Comparison of ENCODE assay signal across 27 cellular contexts in the genomic region with DNA sequence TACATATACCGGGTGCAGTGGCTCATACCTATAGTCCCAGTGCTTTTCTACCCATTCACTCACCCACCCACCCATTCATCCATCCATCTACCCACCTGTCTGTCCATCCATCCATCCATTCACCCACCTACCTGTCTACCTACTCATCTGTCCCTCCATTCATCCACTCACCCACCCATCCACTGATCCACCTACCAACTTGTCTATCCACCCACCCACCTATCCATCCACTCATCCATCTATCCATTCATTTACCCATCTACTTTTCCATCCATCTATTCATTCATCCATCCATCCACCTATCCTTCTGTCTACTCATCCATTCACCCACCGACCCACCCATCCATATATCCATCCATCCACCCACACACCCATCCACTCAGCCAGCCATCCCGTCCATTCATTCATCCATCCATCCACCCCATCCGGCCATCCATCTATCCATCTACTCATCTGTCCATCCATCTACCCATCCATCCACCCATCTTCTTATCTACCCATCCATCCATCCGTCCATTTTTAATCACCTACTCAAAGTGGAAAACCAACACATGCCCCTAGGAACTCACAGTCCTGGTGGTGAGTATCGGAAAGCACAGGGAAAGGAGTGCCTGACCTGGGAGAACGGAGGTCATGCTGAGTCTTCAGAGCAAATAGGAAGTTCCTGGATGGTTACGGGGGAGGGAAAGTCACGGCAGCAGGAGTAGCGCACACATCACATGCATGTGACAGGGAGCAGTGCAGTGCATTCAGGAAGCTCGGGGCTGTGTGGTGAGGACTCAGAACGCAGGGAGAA. TPM values are rescaled to one million over a fixed set of nuclear protein-coding genes. Genes with fewer than 3 reads are reported as not detected.
DNase-seq lines count a peak whose midpoint lies in the region; ATAC-seq, FAIRE-seq and TF ChIP-seq lines count a peak whose summit lies in the region.
"Had no signal": no experiment of that assay in that cellular context is flagged by ENCODE, and none has a peak within 500 bp of the region (broad histone marks: within the 10 kb centered on the region; RNA-seq: fewer than 3 reads in every experiment).

No MANE protein-coding gene starts in this region.

- H2BK15ac ChIP-seq in H1 (ENCODE audit: low read length), result no peak overlapping the region

- H3K23ac ChIP-seq in H1 (ENCODE audit: insufficient read length), result no peak overlapping the region

- no peaks in the 10 kb centered on the region for H3K79me2 ChIP-seq in H1 (ENCODE audit: control insufficient read depth in 1 of 2, insufficient read depth in 2 of 2, low read length in 2 of 2)

- H3K9ac ChIP-seq in H1 (replicated peaks in 1 of 4; ENCODE audit: extremely low read depth in 1 of 4, low read depth in 3 of 4, low read length in 3 of 4), result no peak overlapping the region

- no peak overlapping the region for H3K4me3 ChIP-seq in H1 (ENCODE audit: extremely low read depth in 1 of 4, insufficient read depth in 2 of 4, low read depth in 3 of 4, low read length in 4 of 4)
- H3K4me3 ChIP-seq: SK-N-MC had no signal

- no peak overlapping the region for H3K4me2 ChIP-seq in H1 (ENCODE audit: insufficient read depth in 1 of 2, low read depth in 2 of 2, low read length in 2 of 2)

- no peak overlapping the region for H4K8ac ChIP-seq in H1 (ENCODE audit: extremely low read depth, insufficient read depth, low read length)

- H3K4ac ChIP-seq in H1 (replicated peaks; ENCODE audit: insufficient read length, low read depth, low read length), result no peak overlapping the region

- no peak for TF ChIP-seq EP300 in H1 (IDR thresholded peaks at IDR 0.05; ENCODE audit: borderline replicate concordance in 1 of 2, low read depth in 2 of 2, low read length in 2 of 2)

- no peak overlapping the region for H2AK5ac ChIP-seq in H1 (ENCODE audit: low read depth, low read length)

- peaks cover 10 to 16% of the 10 kb centered on the region in 2 experiments for H3K9me3 ChIP-seq in H1 (ENCODE audit: insufficient read depth in 2 of 2, low read depth in 1 of 2, low read length in 1 of 2)
- H3K9me3 ChIP-seq: Caco-2 had no signal

- no peak overlapping the region for H2BK20ac ChIP-seq in H1 (ENCODE audit: low read length)

- H3K4me1 Mint-ChIP-seq in activated naive CD8-positive, alpha-beta T cell treated with anti-CD3 and anti-CD28 coated beads, Interleukin-2, amount 10 ng/mL, durations not matched to agents 7 days and 5 days, result no peaks in the 10 kb centered on the region
- H3K4me1 Mint-ChIP-seq in activated naive CD8-positive, alpha-beta T cell treated with anti-CD3 and anti-CD28 coated beads for 36 hours, result no peaks in the 10 kb centered on the region
- H3K4me1 Mint-ChIP-seq: CD4-positive, CD25-positive, alpha-beta regulatory T cell had no signal

- no peak for DNase-seq in activated naive CD8-positive, alpha-beta T cell treated with anti-CD3 and anti-CD28 coated beads, Interleukin-2, amount 10 ng/mL, durations not matched to agents 7 days and 5 days
- DNase-seq in activated naive CD8-positive, alpha-beta T cell treated with anti-CD3 and anti-CD28 coated beads for 36 hours, result no peak
- no peak for DNase-seq in HTR-8/SVneo (ENCODE audit: insufficient read length, low spot score)
- no peak for DNase-seq in H1 (ENCODE audit: low read depth in 1 of 2, low spot score in 2 of 2)
- DNase-seq in activated CD4-positive, CD25-positive, alpha-beta regulatory T cell treated with anti-CD3 and anti-CD28 coated beads, Interleukin-2, amount 50 U/mL, for 72 hours, result no peak
- DNase-seq in SKM-1 treated with dmso at 0.1 percent for 144 hours (lab: John Stamatoyannopoulos, UW; ENCODE audit: unreplicated experiment), result no peak
- DNase-seq: Caco-2; CD4-positive, CD25-positive, alpha-beta regulatory T cell; DMS153; GOT3; KBM-7; NCI-H1105; NCI-H146; NCI-H2029 treated with DMSO at 0.1 percent for 48 hours; NCI-H226; NCI-H524; NCI-H774; NK-92 treated with Interleukin-12 subunit alpha and Interleukin-12 subunit beta, amount 100 ng/mL, for 24 hours; SHP77 treated with DMSO at 0.1 percent for 48 hours had no signal

- TF ChIP-seq RAD21 in H1 (IDR thresholded peaks at IDR 0.05 in 1 of 2, conservative IDR thresholded peaks at IDR 0.05 in 1 of 2; ENCODE audit: low read depth in 2 of 2, low read length in 2 of 2), result no peak

- peak; percentile 36 for FAIRE-seq in HTR-8/SVneo (lab: Jason Lieb, UNC)
- FAIRE-seq in H1 (lab: Jason Lieb, UNC), result no peak
- FAIRE-seq: A204.1, GM12892, GM18507 had no signal

- H4K5ac ChIP-seq in H1 (ENCODE audit: insufficient read length, low read depth, low read length), result no peak overlapping the region

- H3K56ac ChIP-seq in H1 (replicated peaks; ENCODE audit: insufficient read length, low read depth, low read length), result peak overlapping the region; percentile 77

- peak overlapping the region; percentile 49 for H3K27ac Mint-ChIP-seq in activated naive CD8-positive, alpha-beta T cell treated with anti-CD3 and anti-CD28 coated beads, Interleukin-2, amount 10 ng/mL, durations not matched to agents 7 days and 5 days
- H3K27ac Mint-ChIP-seq in activated naive CD8-positive, alpha-beta T cell treated with anti-CD3 and anti-CD28 coated beads for 36 hours, result no peak overlapping the region
- H3K27ac Mint-ChIP-seq: CD4-positive, CD25-positive, alpha-beta regulatory T cell had no signal

- no peaks in the 10 kb centered on the region for H3K27me3 Mint-ChIP-seq in activated naive CD8-positive, alpha-beta T cell treated with anti-CD3 and anti-CD28 coated beads, Interleukin-2, amount 10 ng/mL, durations not matched to agents 7 days and 5 days
- no peaks in the 10 kb centered on the region for H3K27me3 Mint-ChIP-seq in activated naive CD8-positive, alpha-beta T cell treated with anti-CD3 and anti-CD28 coated beads for 36 hours
- H3K27me3 Mint-ChIP-seq: CD4-positive, CD25-positive, alpha-beta regulatory T cell had no signal

- no peaks in the 10 kb centered on the region for H3K27me3 ChIP-seq in H1 (replicated peaks in 1 of 4; ENCODE audit: control insufficient read depth in 3 of 4, extremely low read depth in 1 of 4, insufficient read depth in 3 of 4, low read length in 3 of 4)

- H3K4me3 Mint-ChIP-seq in activated naive CD8-positive, alpha-beta T cell treated with anti-CD3 and anti-CD28 coated beads, Interleukin-2, amount 10 ng/mL, durations not matched to agents 7 days and 5 days, result no peak overlapping the region
- no peak overlapping the region for H3K4me3 Mint-ChIP-seq in activated naive CD8-positive, alpha-beta T cell treated with anti-CD3 and anti-CD28 coated beads for 36 hours
- H3K4me3 Mint-ChIP-seq: CD4-positive, CD25-positive, alpha-beta regulatory T cell had no signal

- no peak for TF ChIP-seq POLR2A in H1 (IDR thresholded peaks at IDR 0.05; ENCODE audit: control extremely low read depth in 1 of 2, low read depth in 2 of 2, low read length in 2 of 2)

- CTCF ChIA-PET in H1 (lab: Charles Lee; ENCODE audit: partially characterized antibody), result interaction anchor here (0.9 to 1.1 kb wide), 2 partner anchors 9 to 19 kb away, joined by 3 to 4 read pairs; no protein-coding TSS in a partner anchor

- H2BK5ac ChIP-seq in H1 (ENCODE audit: low read depth, low read length), result no peak overlapping the region

- H2BK12ac ChIP-seq in H1 (ENCODE audit: low read depth, low read length), result no peak overlapping the region

- H3K36me3 Mint-ChIP-seq in activated naive CD8-positive, alpha-beta T cell treated with anti-CD3 and anti-CD28 coated beads, Interleukin-2, amount 10 ng/mL, durations not matched to agents 7 days and 5 days, result peaks cover 31% of the 10 kb centered on the region
- peaks cover 43% of the 10 kb centered on the region for H3K36me3 Mint-ChIP-seq in activated naive CD8-positive, alpha-beta T cell treated with anti-CD3 and anti-CD28 coated beads for 36 hours

- no peaks in the 10 kb centered on the region for H3K4me1 ChIP-seq in H1 (replicated peaks in 1 of 4; ENCODE audit: control insufficient read depth in 3 of 4, insufficient read depth in 4 of 4, low read length in 3 of 4)
- H3K4me1 ChIP-seq: Caco-2 had no signal

- TF ChIP-seq CTCF in H1 (IDR thresholded peaks at IDR 0.05; ENCODE audit: control extremely low read depth in 1 of 3, insufficient read depth in 1 of 3, low read depth in 1 of 3, low read length in 3 of 3), result no peak

- no peak overlapping the region for H2BK120ac ChIP-seq in H1 (replicated peaks; ENCODE audit: low read depth, low read length)

- H3K9me3 Mint-ChIP-seq in activated naive CD8-positive, alpha-beta T cell treated with anti-CD3 and anti-CD28 coated beads, Interleukin-2, amount 10 ng/mL, durations not matched to agents 7 days and 5 days, result peaks cover 6% of the 10 kb centered on the region
- H3K9me3 Mint-ChIP-seq in activated naive CD8-positive, alpha-beta T cell treated with anti-CD3 and anti-CD28 coated beads for 36 hours, result peaks cover 9% of the 10 kb centered on the region

- H3K79me1 ChIP-seq in H1 (ENCODE audit: low read depth, low read length), result no peaks in the 10 kb centered on the region

- H3K14ac ChIP-seq in H1 (ENCODE audit: insufficient read length), result no peak overlapping the region

- peaks cover 5% of the 10 kb centered on the region; the same call in 1 of the 2 replicates for H3K23me2 ChIP-seq in H1 (ENCODE audit: low read depth, low read length)

- POLR2A ChIA-PET in activated naive CD8-positive, alpha-beta T cell treated with anti-CD3 and anti-CD28 coated beads, Interleukin-2, amount 10 ng/mL, durations not matched to agents 7 days and 5 days (lab: Charles Lee), result no interaction called here
- POLR2A ChIA-PET in H1 (lab: Charles Lee; ENCODE audit: partially characterized antibody), result interaction anchor here (1.7 kb wide), 1 partner anchor 9 kb away, joined by 8 read pairs; no protein-coding TSS in a partner anchor

- H2AFZ ChIP-seq in H1 (ENCODE audit: low read length), result no peak overlapping the region

- peaks cover 0 to 4% of the 10 kb centered on the region in 2 experiments for H4K20me1 ChIP-seq in H1 (replicated peaks in 1 of 2; ENCODE audit: control insufficient read depth in 1 of 2, insufficient read depth in 2 of 2, low read length in 2 of 2)

- no peak overlapping the region for H3K27ac ChIP-seq in H1 (ENCODE audit: low read depth, low read length)
- H3K27ac ChIP-seq: RWPE1, SK-N-MC had no signal

- ATAC-seq in activated naive CD8-positive, alpha-beta T cell treated with anti-CD3 and anti-CD28 coated beads, Interleukin-2, amount 10 ng/mL, durations not matched to agents 7 days and 5 days (ENCODE audit: low read depth), result no peak
- ATAC-seq in HG02588 (IDR thresholded peaks at IDR 0.05; ENCODE audit: unreplicated experiment) (no peak), GM18498 (IDR thresholded peaks at IDR 0.05; ENCODE audit: unreplicated experiment) (no peak)
- ATAC-seq: HCT116 had no signal

- H3K36me3 ChIP-seq in H1 (ENCODE audit: control insufficient read depth in 2 of 4, insufficient read depth in 4 of 4, low read length in 3 of 4), result peaks cover 2 to 35% (median 25%) of the 10 kb centered on the region in 4 experiments; a peak in 6 of 8 replicates

- WGBS in H1 (ENCODE audit: extremely low coverage in 1 of 2, insufficient coverage in 1 of 2, insufficient read length in 1 of 2, insufficient replicate concordance in 2 of 2, low coverage in 1 of 2, low lambda C conversion rate in 2 of 2, missing lambda C conversion rate in 1 of 2), 2 experiments, result 83% methylated on average over 12 of the region's 12 CpGs; no CpG with 5 or more reads in 1 of the 2 experiments

- no peak overlapping the region for H3K18ac ChIP-seq in H1 (ENCODE audit: extremely low read depth, low read length)

- H4K91ac ChIP-seq in H1 (replicated peaks; ENCODE audit: insufficient read length, low read length), result no peak overlapping the region

RNA-seq across cellular contexts. Expression of gene DDX51, which starts 20.0 kb away (rescaled TPM):
- total RNA-seq in activated naive CD8-positive, alpha-beta T cell treated with anti-CD3 and anti-CD28 coated beads, Interleukin-2, amount 10 ng/mL, durations not matched to agents 7 days and 5 days, result 10 to 100 TPM; 31.9 to 33.5 TPM
- 10 to 100 TPM; 32.4 to 34.8 TPM for total RNA-seq in activated naive CD8-positive, alpha-beta T cell treated with anti-CD3 and anti-CD28 coated beads for 36 hours
- total RNA-seq in H1 (2021; fragmentation: NEBNext Ultra II Directional; extraction: Animal tissue kit (Norgen Biotek cat#: 25700)), result 24.4 and 25.3 TPM in 2 replicates
- 11.2 and 19.5 TPM in 2 replicates for polyA plus RNA-seq in H1 (2011; rRNA removed)
- 23.8 TPM for polyA plus RNA-seq in H1 (2011; cell fraction: cytosol; rRNA removed)
- polyA plus RNA-seq in H1 (2011; cell fraction: nucleus; rRNA removed), result 65.2 TPM
- 25.8 to 31.0 TPM (median 27.9 TPM) in 4 replicates for polyA plus RNA-seq in H1 (2012, experiment 1 of 2)
- 11.4 TPM for polyA plus RNA-seq in H1 (2012, experiment 2 of 2)
- polyA plus RNA-seq in H1 (2013, experiment 1 of 2), result 11.4 TPM
- 9.4 TPM for polyA plus RNA-seq in H1 (2013, experiment 2 of 2)
- 8.7 and 14.0 TPM in 2 replicates for polyA minus RNA-seq in H1 (2011; rRNA and poly(A)+ RNA removed)
- 12.7 TPM for polyA minus RNA-seq in H1 (2011; cell fraction: cytosol; rRNA and poly(A)+ RNA removed)
- polyA minus RNA-seq in H1 (2011; cell fraction: nucleus; rRNA and poly(A)+ RNA removed), result 28.4 TPM

RNA-seq across cellular contexts. Expression of gene NOC4L, which starts 20.1 kb away (rescaled TPM):
- 10 to 100 TPM; 29.3 to 29.4 TPM for total RNA-seq in activated naive CD8-positive, alpha-beta T cell treated with anti-CD3 and anti-CD28 coated beads, Interleukin-2, amount 10 ng/mL, durations not matched to agents 7 days and 5 days
- total RNA-seq in activated naive CD8-positive, alpha-beta T cell treated with anti-CD3 and anti-CD28 coated beads for 36 hours, result 10 to 100 TPM; 54.2 to 59.2 TPM
- total RNA-seq in H1 (2021; fragmentation: NEBNext Ultra II Directional; extraction: Animal tissue kit (Norgen Biotek cat#: 25700)), result 38.5 and 40.3 TPM in 2 replicates
- 26.8 and 40.3 TPM in 2 replicates for polyA plus RNA-seq in H1 (2011; rRNA removed)
- 15.4 TPM for polyA plus RNA-seq in H1 (2011; cell fraction: cytosol; rRNA removed)
- 33.2 TPM for polyA plus RNA-seq in H1 (2011; cell fraction: nucleus; rRNA removed)
- 20.7 to 40.0 TPM (median 39.8 TPM) in 4 replicates for polyA plus RNA-seq in H1 (2012, experiment 1 of 2)
- 47.9 TPM for polyA plus RNA-seq in H1 (2012, experiment 2 of 2)
- 41.4 TPM for polyA plus RNA-seq in H1 (2013, experiment 1 of 2)
- polyA plus RNA-seq in H1 (2013, experiment 2 of 2), result 37.7 TPM
- polyA minus RNA-seq in H1 (2011; rRNA and poly(A)+ RNA removed), result 6.1 and 7.4 TPM in 2 replicates
- polyA minus RNA-seq in H1 (2011; cell fraction: cytosol; rRNA and poly(A)+ RNA removed), result 14.4 TPM
- polyA minus RNA-seq in H1 (2011; cell fraction: nucleus; rRNA and poly(A)+ RNA removed), result 11.9 TPM
